ENCODE assay signal across 8 cellular contexts in the genomic region with DNA sequence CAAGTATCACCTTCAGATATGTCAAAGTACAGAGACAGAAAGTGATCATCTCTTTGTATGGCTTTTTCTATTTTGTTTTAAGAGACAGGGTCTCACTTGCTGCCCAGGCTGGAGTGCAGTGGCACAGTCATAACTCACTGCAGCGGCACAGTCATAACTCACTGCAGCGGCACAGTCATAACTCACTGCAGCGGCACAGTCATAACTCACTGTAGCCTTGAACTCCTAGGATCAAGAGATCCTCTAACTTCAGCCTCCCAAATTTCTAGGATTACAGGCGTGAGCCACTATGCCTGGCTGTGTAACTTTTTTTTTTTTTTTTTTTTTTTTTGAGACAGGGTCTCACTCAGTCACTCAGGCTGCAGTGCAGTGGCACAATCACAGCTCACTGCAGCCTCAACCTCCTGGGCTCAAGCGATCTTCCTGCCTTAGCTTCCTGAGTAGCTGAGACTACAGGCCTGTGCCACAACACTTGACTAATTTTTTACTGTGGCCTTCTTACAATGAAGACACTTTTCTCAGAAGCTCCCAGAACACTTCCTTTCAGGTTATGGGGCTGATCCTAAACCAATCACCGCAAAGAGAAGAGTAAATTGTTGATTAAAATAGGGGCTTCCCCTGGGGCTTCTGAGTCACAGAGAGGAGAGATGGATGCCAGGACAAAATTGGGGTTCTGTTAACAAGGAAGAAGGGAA. TPM values are rescaled to one million over a fixed set of nuclear protein-coding genes. Genes with fewer than 3 reads are reported as not detected.
DNase-seq lines count a peak whose midpoint lies in the region; ATAC-seq and TF ChIP-seq lines count a peak whose summit lies in the region.

No MANE protein-coding gene starts in this region.

- ATAC-seq in HG02938 (IDR thresholded peaks at IDR 0.05; ENCODE audit: unreplicated experiment): peak; percentile 85
- ATAC-seq in stimulated activated naive CD8-positive, alpha-beta T cell treated with anti-CD3 and anti-CD28 coated beads, Interleukin-15, amount 100 ng/mL, for 72 hours: peak; percentile 90

- H3K9me2 ChIP-seq in OCI-LY7 (ENCODE audit: insufficient read depth, low read length): no peaks in the 10 kb centered on the region

- intact Hi-C loops in OCI-LY7 (cut with micrococcal nuclease; ENCODE audit: unreplicated experiment): loop anchor here (1.0 kb wide), 1 partner anchor 439 kb away; no protein-coding TSS in a partner anchor

- no peaks in the 10 kb centered on the region for H3K36me3 Mint-ChIP-seq in activated CD4-positive, alpha-beta T cell treated with anti-CD3 and anti-CD28 coated beads, Interleukin-2, amount 10 ng/mL, durations not matched to agents 7 days and 5 days (ENCODE audit: low read depth)

- no peak overlapping the region for H3K27ac ChIP-seq in OCI-LY7 (ENCODE audit: low read depth, low read length, poor library complexity, severe bottlenecking)

- peaks cover 40% of the 10 kb centered on the region for H3K4me1 Mint-ChIP-seq in activated CD4-positive, alpha-beta T cell treated with anti-CD3 and anti-CD28 coated beads, Interleukin-2, amount 10 ng/mL, durations not matched to agents 7 days and 5 days
- H3K4me1 Mint-ChIP-seq in stimulated activated naive CD8-positive, alpha-beta T cell treated with anti-CD3 and anti-CD28 coated beads, Interleukin-15, amount 100 ng/mL, for 72 hours: peaks cover 54% of the 10 kb centered on the region

- H2AFZ ChIP-seq in OCI-LY7 (ENCODE audit: low read length): no peak overlapping the region

- peak overlapping the region; percentile 13 for H3K27ac Mint-ChIP-seq in activated CD4-positive, alpha-beta T cell treated with anti-CD3 and anti-CD28 coated beads, Interleukin-2, amount 10 ng/mL, durations not matched to agents 7 days and 5 days
- peak overlapping the region; percentile 83 to 97 for H3K27ac Mint-ChIP-seq in stimulated activated naive CD8-positive, alpha-beta T cell treated with anti-CD3 and anti-CD28 coated beads, Interleukin-15, amount 100 ng/mL, for 72 hours

- H3K9me3 ChIP-seq in OCI-LY7 (ENCODE audit: low read length): no peaks in the 10 kb centered on the region

- TF ChIP-seq CTCF in OCI-LY7 (conservative IDR thresholded peaks at IDR 0.05; ENCODE audit: low read length): no peak

- no peaks in the 10 kb centered on the region for H3K79me2 ChIP-seq in OCI-LY7 (ENCODE audit: insufficient read depth, low read depth, low read length)

- no peak overlapping the region for H3K4me2 ChIP-seq in OCI-LY7 (ENCODE audit: low read length)

- CTCF ChIA-PET in activated CD4-positive, alpha-beta T cell treated with anti-CD3 and anti-CD28 coated beads, Interleukin-2, amount 10 ng/mL, durations not matched to agents 7 days and 5 days (lab: Charles Lee): interaction anchor here (0.7 to 2.8 kb wide), 4 partner anchors 10 to 251 kb away, joined by 3 to 18 read pairs (median 4); partner anchors contain the start of gene HIKESHI
- CTCF ChIA-PET in OCI-LY7 (lab: Charles Lee; ENCODE audit: unreplicated experiment): interaction anchor here (0.6 kb wide), 1 partner anchor 99 kb away, joined by 3 read pairs; no protein-coding TSS in a partner anchor

- H4K20me1 ChIP-seq in OCI-LY7 (ENCODE audit: insufficient read depth, low read length): no peaks in the 10 kb centered on the region

- peaks cover 2% of the 10 kb centered on the region for H3K27me3 Mint-ChIP-seq in activated CD4-positive, alpha-beta T cell treated with anti-CD3 and anti-CD28 coated beads, Interleukin-2, amount 10 ng/mL, durations not matched to agents 7 days and 5 days
- peaks cover 6% of the 10 kb centered on the region for H3K27me3 Mint-ChIP-seq in stimulated activated naive CD8-positive, alpha-beta T cell treated with anti-CD3 and anti-CD28 coated beads, Interleukin-15, amount 100 ng/mL, for 72 hours

- DNase-seq in stimulated activated CD4-positive, alpha-beta T cell treated with anti-CD3 and anti-CD28 coated beads, Interleukin-12 subunit alpha, Interleukin-12 subunit beta, amount 100 ng/mL, for 48 hours (ENCODE audit: low read depth in 2 of 3, low spot score in 1 of 3): peak in 2 of 3 donors; percentile 48 to 72
- no peak for DNase-seq in stimulated activated CD4-positive, alpha-beta T cell treated with anti-CD3 and anti-CD28 coated beads, Interleukin-12 subunit alpha, Interleukin-12 subunit beta, amount 100 ng/mL, for 4 hours
- DNase-seq in activated CD4-positive, alpha-beta T cell treated with anti-CD3 and anti-CD28 coated beads, Interleukin-2, amount 10 ng/mL, durations not matched to agents 7 days and 5 days: peak; percentile 19
- peak; percentile 60 to 76 for DNase-seq in stimulated activated naive CD8-positive, alpha-beta T cell treated with anti-CD3 and anti-CD28 coated beads, Interleukin-15, amount 100 ng/mL, for 72 hours
- DNase-seq in 8988T: no peak
- DNase-seq in LoVo (ENCODE audit: low spot score): no peak
- DNase-seq in OCI-LY7 (ENCODE audit: low spot score): no peak

- no peak overlapping the region for H3K4me3 Mint-ChIP-seq in activated CD4-positive, alpha-beta T cell treated with anti-CD3 and anti-CD28 coated beads, Interleukin-2, amount 10 ng/mL, durations not matched to agents 7 days and 5 days
- peak overlapping the region; percentile 32 to 57 for H3K4me3 Mint-ChIP-seq in stimulated activated naive CD8-positive, alpha-beta T cell treated with anti-CD3 and anti-CD28 coated beads, Interleukin-15, amount 100 ng/mL, for 72 hours

- no peaks in the 10 kb centered on the region for H3K36me3 ChIP-seq in OCI-LY7 (ENCODE audit: insufficient read depth, low read length)

- no peak overlapping the region for H3K4me3 ChIP-seq in OCI-LY7 (ENCODE audit: low read depth, low read length, poor library complexity, severe bottlenecking)

- no peaks in the 10 kb centered on the region for H3K4me1 ChIP-seq in OCI-LY7 (ENCODE audit: insufficient read depth, low read length, poor library complexity, severe bottlenecking)

- POLR2A ChIA-PET in activated CD4-positive, alpha-beta T cell treated with anti-CD3 and anti-CD28 coated beads, Interleukin-2, amount 10 ng/mL, durations not matched to agents 7 days and 5 days (lab: Charles Lee): no interaction called here
- POLR2A ChIA-PET in OCI-LY7 (lab: Charles Lee): interaction anchor here (0.6 kb wide), 1 partner anchor 31 kb away, joined by 3 read pairs; no protein-coding TSS in a partner anchor

- BruUV-seq in OCI-LY7 (replicated peaks; lab: Mats Ljungman, UMichigan): no TSS peak

- no peaks in the 10 kb centered on the region for H3K9me3 Mint-ChIP-seq in activated CD4-positive, alpha-beta T cell treated with anti-CD3 and anti-CD28 coated beads, Interleukin-2, amount 10 ng/mL, durations not matched to agents 7 days and 5 days
- H3K9me3 Mint-ChIP-seq in stimulated activated naive CD8-positive, alpha-beta T cell treated with anti-CD3 and anti-CD28 coated beads, Interleukin-15, amount 100 ng/mL, for 72 hours: peaks cover 6 to 12% of the 10 kb centered on the region in 2 donors

RNA-seq across cellular contexts. Expression of gene HIKESHI, which starts 9.0 kb away (rescaled TPM):
- 10 to 100 TPM; 35.8 to 46.7 TPM for total RNA-seq in activated CD4-positive, alpha-beta T cell treated with anti-CD3 and anti-CD28 coated beads, Interleukin-2, amount 10 ng/mL, durations not matched to agents 7 days and 5 days
- 22.2 and 34.9 TPM in 2 replicates for total RNA-seq in OCI-LY7 (2014; rRNA removed; shearing (Covaris generic))
- total RNA-seq in OCI-LY7 (2022): 43.9 and 48.6 TPM in 2 replicates

RNA-seq across cellular contexts. Expression of gene EED, which starts 48.5 kb away (rescaled TPM):
- total RNA-seq in activated CD4-positive, alpha-beta T cell treated with anti-CD3 and anti-CD28 coated beads, Interleukin-2, amount 10 ng/mL, durations not matched to agents 7 days and 5 days: 10 to 100 TPM; 46.3 to 50.3 TPM
- total RNA-seq in OCI-LY7 (2014; rRNA removed; shearing (Covaris generic)): 25.2 and 30.4 TPM in 2 replicates
- 34.4 and 40.2 TPM in 2 replicates for total RNA-seq in OCI-LY7 (2022)

Comparison
In these comparisons a context has a peak if more than half of its experiments do, and no peak if none do; other contexts are left out.
1. DNase-seq: peak in stimulated activated CD4-positive, alpha-beta T cell treated with anti-CD3 and anti-CD28 coated beads, Interleukin-12 subunit alpha, Interleukin-12 subunit beta, amount 100 ng/mL, for 48 hours (2 of 3), activated CD4-positive, alpha-beta T cell treated with anti-CD3 and anti-CD28 coated beads, Interleukin-2, amount 10 ng/mL, durations not matched to agents 7 days and 5 days (single experiment) and stimulated activated naive CD8-positive, alpha-beta T cell treated with anti-CD3 and anti-CD28 coated beads, Interleukin-15, amount 100 ng/mL, for 72 hours (2 of 2); none in stimulated activated CD4-positive, alpha-beta T cell treated with anti-CD3 and anti-CD28 coated beads, Interleukin-12 subunit alpha, Interleukin-12 subunit beta, amount 100 ng/mL, for 4 hours (single experiment), 8988T (single experiment), LoVo (single experiment) and OCI-LY7 (single experiment).